1 cellular context compared by ENCODE assay signal in the genomic region with DNA sequence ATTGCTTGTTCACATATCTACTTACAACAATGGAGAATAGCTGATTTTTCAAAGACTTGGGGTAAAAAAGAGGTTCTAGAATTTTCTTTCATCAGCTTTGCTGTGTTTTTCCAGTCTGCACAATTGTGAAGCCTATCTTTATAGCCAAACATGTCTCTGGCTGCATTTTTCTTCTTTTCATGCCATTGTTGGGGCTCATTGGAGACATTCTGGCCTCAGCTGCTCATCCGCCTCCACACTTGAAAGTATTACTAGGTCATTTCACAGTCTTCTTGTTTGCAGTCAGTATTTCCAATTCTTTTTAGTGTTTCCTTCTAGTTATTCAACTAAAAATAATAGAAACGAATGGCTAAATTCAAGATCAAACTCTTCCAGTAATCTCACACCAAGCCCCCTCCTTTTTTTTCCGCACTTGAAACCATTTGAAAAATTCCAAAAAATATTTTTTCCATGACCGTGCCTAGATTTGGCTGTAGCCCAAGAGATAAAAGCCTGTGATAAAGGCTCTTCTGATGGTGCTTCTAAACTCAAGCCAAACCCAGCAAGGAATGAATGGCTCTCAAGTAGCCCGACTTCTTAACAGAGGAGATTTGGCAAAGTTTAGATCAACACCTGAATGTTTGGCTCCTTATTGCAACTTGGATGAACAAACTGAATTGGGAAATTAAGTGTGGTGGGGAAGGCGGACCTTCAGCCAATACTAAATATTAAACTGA.
TF ChIP-seq lines count a peak whose summit lies in the region.

No MANE protein-coding gene starts in this region.

TF ChIP-seq in GM23338, 12 proteins besides CTCF, POLR2A, EP300 and RAD21 (continued from another document):
- TF ChIP-seq EZH2phosphoT487 (IDR thresholded peaks at IDR 0.05; ENCODE audit: unreplicated experiment): no peak
- no peak for TF ChIP-seq POLR2AphosphoS5 (IDR thresholded peaks at IDR 0.05; ENCODE audit: low read depth)
